14 cellular contexts compared by ENCODE assay signal in the genomic region with DNA sequence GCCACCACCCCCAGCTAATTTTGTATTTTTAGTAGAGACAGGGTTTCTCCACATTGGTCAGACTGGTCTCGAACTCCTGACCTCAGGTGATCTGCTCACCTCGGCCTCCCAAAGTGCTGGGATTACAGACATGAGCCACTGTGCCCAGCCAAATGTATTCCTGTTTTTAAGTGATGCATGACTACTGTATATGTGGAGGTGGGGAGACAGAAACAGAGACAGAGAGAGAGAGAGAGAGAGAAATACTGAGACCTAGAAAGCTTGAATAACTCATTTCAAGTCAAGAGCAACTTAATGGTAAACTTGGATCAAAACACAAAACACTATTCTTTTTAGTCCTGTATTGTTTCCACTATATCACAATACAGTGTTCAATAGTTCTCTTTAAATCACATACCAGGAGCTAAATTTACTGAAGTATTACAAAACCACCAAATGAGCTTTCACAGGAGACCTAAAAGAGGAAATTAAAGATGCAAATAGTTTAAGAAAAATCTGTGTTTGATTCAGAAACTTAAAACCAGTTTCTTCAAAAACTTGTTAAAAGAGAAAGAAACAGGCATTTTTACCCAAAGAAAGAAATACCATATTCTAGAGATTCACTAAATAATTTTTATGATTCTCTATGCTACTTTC.
DNase-seq lines count a peak whose midpoint lies in the region; ATAC-seq, FAIRE-seq and TF ChIP-seq lines count a peak whose summit lies in the region.
"Had no signal": no experiment of that assay in that cellular context is flagged by ENCODE, and none has a peak within 500 bp of the region (broad histone marks: within the 10 kb centered on the region; RNA-seq: fewer than 3 reads in every experiment).

No MANE protein-coding gene starts in this region.

- H3K27ac Mint-ChIP-seq in activated naive CD4-positive, alpha-beta T cell treated with anti-CD3 and anti-CD28 coated beads, Interleukin-2, amount 50 U/mL, for 72 hours: peak overlapping the region in 1 of 2 donors; percentile 23
- H3K27ac Mint-ChIP-seq: H9 had no signal

- H4K20me1 ChIP-seq in DOHH2 (ENCODE audit: control insufficient read depth, insufficient read depth, low read depth, low read length): no peaks in the 10 kb centered on the region
- no peaks in the 10 kb centered on the region for H4K20me1 ChIP-seq in GM12878 (ENCODE audit: control insufficient read depth, insufficient read depth)

- no peak for TF ChIP-seq EP300 in GM12878 (IDR thresholded peaks at IDR 0.05; ENCODE audit: borderline replicate concordance in 1 of 2, control insufficient read depth in 1 of 2, low read depth in 2 of 2, low read length in 2 of 2)

- in situ Hi-C loops in GM12878 (cut with MboI): no loop called here

- H3K79me2 ChIP-seq in DOHH2 (ENCODE audit: control insufficient read depth, low read length): no peaks in the 10 kb centered on the region
- no peaks in the 10 kb centered on the region for H3K79me2 ChIP-seq in GM12878 (ENCODE audit: control insufficient read depth, insufficient read depth, low read length)

- FAIRE-seq in GM12878 (lab: Jason Lieb, UNC): no peak

- H3K4me2 ChIP-seq in DOHH2 (ENCODE audit: low read length): peak overlapping the region; percentile 49
- peak overlapping the region; percentile 44 for H3K4me2 ChIP-seq in GM12878 (ENCODE audit: control insufficient read depth, insufficient read depth)

- H3K4me3 ChIP-seq in DOHH2 (ENCODE audit: low read length) (no peak overlapping the region; the same call in 1 of the 2 replicates), GM12878 (no peak overlapping the region)
- H3K4me3 ChIP-seq: dorsolateral prefrontal cortex had no signal

- CTCF ChIA-PET in GM12878 (lab: Yijun Ruan, JAX): interaction anchor here (0.6 to 1.0 kb wide), 3 partner anchors 35 to 1068 kb away, joined by 3 to 4 read pairs (median 3); no protein-coding TSS in a partner anchor

- SMC1A ChIA-PET in GM12878 (lab: Charles Lee; ENCODE audit: uncharacterized antibody, unreplicated experiment): interaction anchor here (1.0 to 6.9 kb wide), 9 partner anchors 13 to 234 kb away, joined by 3 to 59 read pairs (median 4); no protein-coding TSS in a partner anchor

- no peak for TF ChIP-seq RAD21 in GM12878 (IDR thresholded peaks at IDR 0.05; ENCODE audit: insufficient read depth, low read depth, low read length)

- H3K27ac ChIP-seq in DOHH2 (ENCODE audit: low read depth, low read length) (no peak overlapping the region; the same call in 1 of the 2 replicates), GM12878 (ENCODE audit: control insufficient read depth, insufficient read depth) (peak overlapping the region; percentile 15; the same call in 1 of the 2 replicates)
- H3K27ac ChIP-seq: dorsolateral prefrontal cortex, VCaP had no signal

- peak; percentile 37 for ATAC-seq in GM21423 (IDR thresholded peaks at IDR 0.05; ENCODE audit: unreplicated experiment)
- ATAC-seq in HG03469 (IDR thresholded peaks at IDR 0.05; ENCODE audit: unreplicated experiment): peak; percentile 23
- peak; percentile 79 for ATAC-seq in GM12878
- no peak for ATAC-seq in activated naive CD4-positive, alpha-beta T cell treated with anti-CD3 and anti-CD28 coated beads, Interleukin-2, amount 50 U/mL, for 72 hours
- no peak for ATAC-seq in left ventricle myocardium superior
- ATAC-seq: sciatic nerve had no signal

- H3K36me3 Mint-ChIP-seq in activated naive CD4-positive, alpha-beta T cell treated with anti-CD3 and anti-CD28 coated beads, Interleukin-2, amount 50 U/mL, for 72 hours: peaks cover 0 to 8% of the 10 kb centered on the region in 2 donors
- H3K36me3 Mint-ChIP-seq: CD4-positive, alpha-beta memory T cell had no signal

- TF ChIP-seq CTCF in DOHH2 (IDR thresholded peaks at IDR 0.05; ENCODE audit: low read depth, low read length, poor library complexity, severe bottlenecking) (no peak), GM12878 (IDR thresholded peaks at IDR 0.05 in 2 of 3, conservative IDR thresholded peaks at IDR 0.05 in 1 of 3; ENCODE audit: control insufficient read depth in 2 of 3, extremely low read depth in 1 of 3, insufficient read depth in 1 of 3, low read depth in 3 of 3, low read length in 3 of 3) (no peak)

- POLR2A ChIA-PET in GM12878 (lab: Charles Lee): no interaction called here

- intact Hi-C loops in GM12878 (cut with micrococcal nuclease; ENCODE audit: unreplicated experiment): no loop called here
- intact Hi-C loops in left ventricle myocardium superior (cut with micrococcal nuclease): no loop called here

- no peaks in the 10 kb centered on the region for H3K9me2 ChIP-seq in DOHH2 (replicated peaks; ENCODE audit: control insufficient read depth, low read length)

- no peak overlapping the region for H2AFZ ChIP-seq in GM12878 (ENCODE audit: control insufficient read depth, low read depth, low read length)

- RAD21 ChIA-PET in GM12878 (lab: Charles Lee; ENCODE audit: unreplicated experiment): interaction anchor here (0.7 to 2.6 kb wide), 7 partner anchors 11 to 96 kb away, joined by 3 to 9 read pairs (median 4); no protein-coding TSS in a partner anchor

- H3K27me3 ChIP-seq in DOHH2 (ENCODE audit: control insufficient read depth, low read length): no peaks in the 10 kb centered on the region
- no peaks in the 10 kb centered on the region for H3K27me3 ChIP-seq in GM12878 (replicated peaks in 1 of 2; ENCODE audit: control insufficient read depth in 2 of 2, insufficient read depth in 2 of 2, low read length in 1 of 2)
- H3K27me3 ChIP-seq: dorsolateral prefrontal cortex had no signal

- peaks cover 0 to 11% of the 10 kb centered on the region in 2 donors for H3K9me3 Mint-ChIP-seq in activated naive CD4-positive, alpha-beta T cell treated with anti-CD3 and anti-CD28 coated beads, Interleukin-2, amount 50 U/mL, for 72 hours
- H3K9me3 Mint-ChIP-seq: CD4-positive, alpha-beta memory T cell; H9 had no signal

- no peak overlapping the region for H3K9ac ChIP-seq in GM12878 (ENCODE audit: control insufficient read depth, insufficient read depth, low read length)

- BruUV-seq in GM12878 (replicated peaks; lab: Mats Ljungman, UMichigan): no TSS peak

- DNase-seq in GM12878 (ENCODE audit: low read depth, low spot score) (no peak), NCI-H146 (lab: John Stamatoyannopoulos, UW) (no peak), 8988T (no peak), left ventricle myocardium superior (no peak)
- DNase-seq in activated naive CD4-positive, alpha-beta T cell treated with anti-CD3 and anti-CD28 coated beads, Interleukin-2, amount 50 U/mL, for 72 hours (ENCODE audit: low spot score in 2 of 2): no peak
- DNase-seq: CD4-positive, alpha-beta memory T cell; dorsolateral prefrontal cortex; H9; NCI-H2081 treated with DMSO at 0.1 percent for 48 hours had no signal

- H3K4me1 ChIP-seq in DOHH2 (ENCODE audit: control insufficient read depth, low read length) (peaks cover 18% of the 10 kb centered on the region), GM12878 (ENCODE audit: control insufficient read depth, insufficient read depth, low read length) (peaks cover 8% of the 10 kb centered on the region)

- H3K9me3 ChIP-seq in DOHH2 (ENCODE audit: control insufficient read depth, insufficient read depth, low read length) (no peaks in the 10 kb centered on the region), GM12878 (replicated peaks; ENCODE audit: control insufficient read depth, insufficient read depth, low read length) (no peaks in the 10 kb centered on the region)

- WGBS in GM12878 (ENCODE audit: insufficient coverage, insufficient replicate concordance, low lambda C conversion rate, missing lambda C conversion rate): 52% methylated on average over 2 of the region's 2 CpGs

- H3F3A ChIP-seq in DOHH2 (ENCODE audit: control insufficient read depth, insufficient read depth): 0 out of 2 replicates have a peak, but pooled peaks cover 3% of the 10 kb centered on the region

- no peak for TF ChIP-seq POLR2A in GM12878 (IDR thresholded peaks at IDR 0.05; ENCODE audit: low read depth, low read length)

- no peaks in the 10 kb centered on the region for H3K36me3 ChIP-seq in DOHH2 (ENCODE audit: control insufficient read depth, low read length)
- no peaks in the 10 kb centered on the region for H3K36me3 ChIP-seq in GM12878 (ENCODE audit: control insufficient read depth in 2 of 2, insufficient read depth in 2 of 2, low read length in 1 of 2)

TF ChIP-seq in GM12878, 131 proteins besides CTCF, POLR2A, EP300 and RAD21 (continues in another document):
- TF ChIP-seq MTA2 (IDR thresholded peaks at IDR 0.05; ENCODE audit: low read depth) (no peak), SP1 (IDR thresholded peaks at IDR 0.05; ENCODE audit: low read depth, low read length) (no peak), YBX1 (IDR thresholded peaks at IDR 0.05) (no peak), SMAD1 (IDR thresholded peaks at IDR 0.05; ENCODE audit: low read depth, partially characterized antibody) (no peak), RFX5 (IDR thresholded peaks at IDR 0.05; ENCODE audit: low read depth, low read length) (no peak), NFXL1 (IDR thresholded peaks at IDR 0.05; ENCODE audit: borderline replicate concordance) (no peak)
- TF ChIP-seq, protein P1, sequence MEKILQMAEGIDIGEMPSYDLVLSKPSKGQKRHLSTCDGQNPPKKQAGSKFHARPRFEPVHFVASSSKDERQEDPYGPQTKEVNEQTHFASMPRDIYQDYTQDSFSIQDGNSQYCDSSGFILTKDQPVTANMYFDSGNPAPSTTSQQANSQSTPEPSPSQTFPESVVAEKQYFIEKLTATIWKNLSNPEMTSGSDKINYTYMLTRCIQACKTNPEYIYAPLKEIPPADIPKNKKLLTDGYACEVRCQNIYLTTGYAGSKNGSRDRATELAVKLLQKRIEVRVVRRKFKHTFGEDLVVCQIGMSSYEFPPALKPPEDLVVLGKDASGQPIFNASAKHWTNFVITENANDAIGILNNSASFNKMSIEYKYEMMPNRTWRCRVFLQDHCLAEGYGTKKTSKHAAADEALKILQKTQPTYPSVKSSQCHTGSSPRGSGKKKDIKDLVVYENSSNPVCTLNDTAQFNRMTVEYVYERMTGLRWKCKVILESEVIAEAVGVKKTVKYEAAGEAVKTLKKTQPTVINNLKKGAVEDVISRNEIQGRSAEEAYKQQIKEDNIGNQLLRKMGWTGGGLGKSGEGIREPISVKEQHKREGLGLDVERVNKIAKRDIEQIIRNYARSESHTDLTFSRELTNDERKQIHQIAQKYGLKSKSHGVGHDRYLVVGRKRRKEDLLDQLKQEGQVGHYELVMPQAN (conservative IDR thresholded peaks at IDR 0.05): no peak
- TF ChIP-seq, protein P2, sequence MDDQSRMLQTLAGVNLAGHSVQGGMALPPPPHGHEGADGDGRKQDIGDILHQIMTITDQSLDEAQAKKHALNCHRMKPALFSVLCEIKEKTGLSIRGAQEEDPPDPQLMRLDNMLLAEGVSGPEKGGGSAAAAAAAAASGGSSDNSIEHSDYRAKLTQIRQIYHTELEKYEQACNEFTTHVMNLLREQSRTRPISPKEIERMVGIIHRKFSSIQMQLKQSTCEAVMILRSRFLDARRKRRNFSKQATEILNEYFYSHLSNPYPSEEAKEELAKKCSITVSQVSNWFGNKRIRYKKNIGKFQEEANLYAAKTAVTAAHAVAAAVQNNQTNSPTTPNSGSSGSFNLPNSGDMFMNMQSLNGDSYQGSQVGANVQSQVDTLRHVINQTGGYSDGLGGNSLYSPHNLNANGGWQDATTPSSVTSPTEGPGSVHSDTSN (IDR thresholded peaks at IDR 0.05; ENCODE audit: insufficient replicate concordance, low read depth, low read length): no peak

Comparison
In these comparisons a context has a peak if more than half of its experiments do, and no peak if none do; other contexts are left out.
1. ATAC-seq: peak in GM21423 (single experiment), HG03469 (single experiment) and GM12878 (single experiment); none in activated naive CD4-positive, alpha-beta T cell treated with anti-CD3 and anti-CD28 coated beads, Interleukin-2, amount 50 U/mL, for 72 hours (0 of 2) and left ventricle myocardium superior (single experiment).